Comparison of ENCODE assay signal across 37 cellular contexts in the genomic region with DNA sequence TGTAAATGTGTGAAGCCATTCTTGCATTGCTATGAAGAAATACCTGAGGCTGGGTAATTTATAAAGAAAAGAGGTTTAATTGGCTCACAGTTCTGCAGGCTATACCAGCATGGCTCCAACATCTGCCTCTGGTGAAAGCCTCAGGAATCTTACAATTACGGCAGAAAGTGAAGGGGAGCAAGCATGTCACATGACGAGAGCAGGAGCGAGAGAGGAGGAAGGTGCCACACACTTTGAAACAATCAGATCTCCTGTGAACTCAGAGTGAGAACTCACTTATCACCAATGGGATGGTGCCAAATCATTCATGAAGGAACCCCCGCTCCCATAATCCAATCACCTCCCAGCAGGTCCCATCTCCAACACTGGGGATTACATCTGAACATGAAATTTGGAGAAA.
"Had no signal": no experiment of that assay in that cellular context is flagged by ENCODE, and none has a peak within 500 bp of the region (broad histone marks: within the 10 kb centered on the region; RNA-seq: fewer than 3 reads in every experiment).

No MANE protein-coding gene starts in this region.

- H3K4me1 ChIP-seq: ascending aorta had no signal

- H3K9me3 Mint-ChIP-seq: activated CD4-positive, alpha-beta memory T cell treated with anti-CD3 and anti-CD28 coated beads, Interleukin-2, amount 10 ng/mL, durations not matched to agents 7 days and 5 days; activated CD4-positive, alpha-beta T cell treated with anti-CD3 and anti-CD28 coated beads, Interleukin-2, amount 10 ng/mL, durations not matched to agents 24 days and 14 days; activated naive CD4-positive, alpha-beta T cell treated with anti-CD3 and anti-CD28 coated beads, Interleukin-2, amount 10 ng/mL, durations not matched to agents 7 days and 5 days; activated naive CD4-positive, alpha-beta T cell treated with anti-CD3 and anti-CD28 coated beads, Interleukin-2, amount 50 U/mL, for 24 hours; activated naive CD8-positive, alpha-beta T cell treated with anti-CD3 and anti-CD28 coated beads, Interleukin-2, amount 50 U/mL, for 24 hours; central memory CD8-positive, alpha-beta T cell; T-helper 1 cell treated with Interleukin-12 subunit alpha and Interleukin-12 subunit beta and Interleukin-4 antibody, amounts not matched to agents 30 μg/mL and 1 μg/mL, for 36 hours; T-helper 2 cell treated with Interferon-gamma antibody and Interleukin-4, amounts not matched to agents 5 μg/mL and 100 μg/mL, for 36 hours had no signal

- FAIRE-seq: bronchial epithelial cell had no signal

- H3K4me1 Mint-ChIP-seq: activated B cell treated with CpG ODN at 0.5 μM for 24 hours; activated CD4-positive, alpha-beta memory T cell treated with anti-CD3 and anti-CD28 coated beads, Interleukin-2, amount 10 ng/mL, durations not matched to agents 7 days and 5 days; activated CD4-positive, alpha-beta T cell treated with anti-CD3 and anti-CD28 coated beads, Interleukin-2, amount 10 ng/mL, durations not matched to agents 24 days and 14 days; activated CD8-positive, alpha-beta memory T cell treated with anti-CD3 and anti-CD28 coated beads, Interleukin-2, amount 10 ng/mL, durations not matched to agents 7 days and 5 days; activated naive CD4-positive, alpha-beta T cell treated with anti-CD3 and anti-CD28 coated beads, Interleukin-2, amount 10 ng/mL, durations not matched to agents 7 days and 5 days; activated naive CD4-positive, alpha-beta T cell treated with anti-CD3 and anti-CD28 coated beads, Interleukin-2, amount 50 U/mL, for 24 hours; activated naive CD8-positive, alpha-beta T cell treated with anti-CD3 and anti-CD28 coated beads, Interleukin-2, amount 10 ng/mL, durations not matched to agents 7 days and 5 days; activated naive CD8-positive, alpha-beta T cell treated with anti-CD3 and anti-CD28 coated beads, Interleukin-2, amount 50 U/mL, for 24 hours; brain; central memory CD8-positive, alpha-beta T cell had no signal

- H3K27me3 ChIP-seq: ascending aorta, cardiac muscle cell had no signal

- H3K27ac Mint-ChIP-seq: activated B cell treated with CpG ODN at 0.5 μM for 24 hours; activated CD4-positive, alpha-beta memory T cell treated with anti-CD3 and anti-CD28 coated beads, Interleukin-2, amount 10 ng/mL, durations not matched to agents 7 days and 5 days; activated CD4-positive, alpha-beta T cell treated with anti-CD3 and anti-CD28 coated beads, Interleukin-2, amount 10 ng/mL, durations not matched to agents 24 days and 14 days; activated CD8-positive, alpha-beta memory T cell treated with anti-CD3 and anti-CD28 coated beads, Interleukin-2, amount 10 ng/mL, durations not matched to agents 7 days and 5 days; activated CD8-positive, alpha-beta T cell treated with anti-CD3 and anti-CD28 coated beads, Interleukin-2, amount 10 ng/mL, durations not matched to agents 7 days and 5 days; activated naive CD4-positive, alpha-beta T cell treated with anti-CD3 and anti-CD28 coated beads, Interleukin-2, amount 10 ng/mL, durations not matched to agents 7 days and 5 days; activated naive CD4-positive, alpha-beta T cell treated with anti-CD3 and anti-CD28 coated beads, Interleukin-2, amount 50 U/mL, for 24 hours; activated naive CD8-positive, alpha-beta T cell; activated naive CD8-positive, alpha-beta T cell treated with anti-CD3 and anti-CD28 coated beads, Interleukin-2, amount 10 ng/mL, durations not matched to agents 7 days and 5 days; activated naive CD8-positive, alpha-beta T cell treated with anti-CD3 and anti-CD28 coated beads, Interleukin-2, amount 50 U/mL, for 24 hours; activated T-cell treated with anti-CD3 and anti-CD28 coated beads, Interleukin-2, amount 50 U/mL, for 24 hours; activated T-helper 2 cell treated with anti-CD3 and anti-CD28 coated beads, Interferon-gamma antibody, Interleukin-2, Interleukin-4, amounts not matched to agents 10 μg/mL and 5 μg/mL and 100 μg/mL, durations not matched to agents 14 hours and 24 hours and 36 hours; brain; T-helper 1 cell treated with Interleukin-12 subunit alpha and Interleukin-12 subunit beta and Interleukin-4 antibody, amounts not matched to agents 30 μg/mL and 1 μg/mL, for 36 hours; T-helper 2 cell treated with Interferon-gamma antibody and Interleukin-4, amounts not matched to agents 5 μg/mL and 100 μg/mL, for 36 hours had no signal

- H3K4me3 Mint-ChIP-seq: activated B cell treated with CpG ODN at 0.5 μM for 24 hours; activated CD4-positive, alpha-beta memory T cell treated with anti-CD3 and anti-CD28 coated beads, Interleukin-2, amount 10 ng/mL, durations not matched to agents 7 days and 5 days; activated CD4-positive, alpha-beta T cell treated with anti-CD3 and anti-CD28 coated beads, Interleukin-2, amount 10 ng/mL, durations not matched to agents 24 days and 14 days; activated CD8-positive, alpha-beta memory T cell treated with anti-CD3 and anti-CD28 coated beads, Interleukin-2, amount 10 ng/mL, durations not matched to agents 7 days and 5 days; activated CD8-positive, alpha-beta T cell treated with anti-CD3 and anti-CD28 coated beads, Interleukin-2, amount 10 ng/mL, durations not matched to agents 7 days and 5 days; activated naive CD4-positive, alpha-beta T cell treated with anti-CD3 and anti-CD28 coated beads, Interleukin-2, amount 10 ng/mL, durations not matched to agents 7 days and 5 days; activated naive CD4-positive, alpha-beta T cell treated with anti-CD3 and anti-CD28 coated beads, Interleukin-2, amount 50 U/mL, for 24 hours; activated naive CD8-positive, alpha-beta T cell; activated naive CD8-positive, alpha-beta T cell treated with anti-CD3 and anti-CD28 coated beads, Interleukin-2, amount 10 ng/mL, durations not matched to agents 7 days and 5 days; activated naive CD8-positive, alpha-beta T cell treated with anti-CD3 and anti-CD28 coated beads, Interleukin-2, amount 50 U/mL, for 24 hours; activated T-cell treated with anti-CD3 and anti-CD28 coated beads, Interleukin-2, amount 50 U/mL, for 24 hours; brain; central memory CD8-positive, alpha-beta T cell; T-helper 1 cell treated with Interleukin-12 subunit alpha and Interleukin-12 subunit beta and Interleukin-4 antibody, amounts not matched to agents 30 μg/mL and 1 μg/mL, for 36 hours; T-helper 2 cell treated with Interferon-gamma antibody and Interleukin-4, amounts not matched to agents 5 μg/mL and 100 μg/mL, for 36 hours had no signal

- H3K36me3 Mint-ChIP-seq: activated CD8-positive, alpha-beta memory T cell treated with anti-CD3 and anti-CD28 coated beads, Interleukin-2, amount 10 ng/mL, durations not matched to agents 7 days and 5 days; activated naive CD4-positive, alpha-beta T cell treated with anti-CD3 and anti-CD28 coated beads, Interleukin-2, amount 10 ng/mL, durations not matched to agents 7 days and 5 days; activated naive CD4-positive, alpha-beta T cell treated with anti-CD3 and anti-CD28 coated beads, Interleukin-2, amount 50 U/mL, for 24 hours; activated naive CD8-positive, alpha-beta T cell; activated naive CD8-positive, alpha-beta T cell treated with anti-CD3 and anti-CD28 coated beads, Interleukin-2, amount 10 ng/mL, durations not matched to agents 7 days and 5 days had no signal

- DNase-seq: activated B cell treated with CpG ODN at 0.5 μM for 24 hours; activated CD4-positive, alpha-beta memory T cell treated with anti-CD3 and anti-CD28 coated beads, Interleukin-2, amount 10 ng/mL, durations not matched to agents 7 days and 5 days; activated CD4-positive, alpha-beta T cell treated with anti-CD3 and anti-CD28 coated beads for 4 hours; activated CD4-positive, alpha-beta T cell treated with anti-CD3 and anti-CD28 coated beads, Interleukin-2, amount 10 ng/mL, durations not matched to agents 24 days and 14 days; activated CD4-positive, alpha-beta T cell treated with anti-CD3 and anti-CD28 coated beads, Interleukin-2, amount 50 U/mL, for 1 hour; activated CD4-positive, alpha-beta T cell treated with anti-CD3 and anti-CD28 coated beads, Interleukin-2, amount 50 U/mL, for 48 hours; activated CD4-positive, CD25-positive, alpha-beta regulatory T cell treated with anti-CD3 and anti-CD28 coated beads, Interleukin-2, amount 50 U/mL, for 72 hours; activated CD8-positive, alpha-beta memory T cell treated with anti-CD3 and anti-CD28 coated beads for 24 hours; activated CD8-positive, alpha-beta memory T cell treated with anti-CD3 and anti-CD28 coated beads, Interleukin-2, amount 10 ng/mL, durations not matched to agents 7 days and 5 days; activated CD8-positive, alpha-beta memory T cell treated with anti-CD3 and anti-CD28 coated beads, Interleukin-2, amount 50 U/mL, for 48 hours; activated CD8-positive, alpha-beta T cell treated with anti-CD3 and anti-CD28 coated beads, Interleukin-2, amount 10 ng/mL, durations not matched to agents 7 days and 5 days; activated effector memory CD4-positive, alpha-beta T cell treated with Interleukin-2 at 50 U/mL for 16 hours; activated gamma-delta T cell; activated naive CD4-positive, alpha-beta T cell treated with anti-CD3 and anti-CD28 coated beads, Interleukin-2, amount 10 ng/mL, durations not matched to agents 7 days and 5 days; activated naive CD4-positive, alpha-beta T cell treated with Interleukin-2 at 50 U/mL for 16 hours; activated naive CD8-positive, alpha-beta T cell treated with anti-CD3 and anti-CD28 coated beads, Interleukin-2, amount 10 ng/mL, durations not matched to agents 7 days and 5 days; activated naive CD8-positive, alpha-beta T cell treated with anti-CD3 and anti-CD28 coated beads, Interleukin-2, amount 50 U/mL, for 24 hours; activated T-cell treated with anti-CD3 and anti-CD28 coated beads, Interleukin-2, amount 50 U/mL, for 24 hours; activated T-cell treated with anti-CD3 and anti-CD28 coated beads, Interleukin-2, amount 50 U/mL, for 48 hours; amygdala; anterior cingulate cortex; caudate nucleus; cerebellar nuclear complex; T-helper 1 cell; T-helper 2 cell; T-helper 9 cell; WERI-Rb-1 had no signal

- H3K36me3 ChIP-seq: ascending aorta, cardiac muscle cell, WERI-Rb-1 had no signal

- H3K27ac ChIP-seq: ascending aorta, cardiac muscle cell, WERI-Rb-1 had no signal

- ATAC-seq: activated CD8-positive, alpha-beta memory T cell treated with anti-CD3 and anti-CD28 coated beads, Interleukin-2, amount 10 ng/mL, durations not matched to agents 7 days and 5 days; activated CD8-positive, alpha-beta T cell treated with anti-CD3 and anti-CD28 coated beads, Interleukin-2, amount 10 ng/mL, durations not matched to agents 7 days and 5 days; activated naive CD8-positive, alpha-beta T cell treated with anti-CD3 and anti-CD28 coated beads, Interleukin-2, amount 50 U/mL, for 24 hours had no signal

- H3K4me3 ChIP-seq: ascending aorta, cardiac muscle cell had no signal
